ENCODE assay signal across 1 cellular context in the genomic region with DNA sequence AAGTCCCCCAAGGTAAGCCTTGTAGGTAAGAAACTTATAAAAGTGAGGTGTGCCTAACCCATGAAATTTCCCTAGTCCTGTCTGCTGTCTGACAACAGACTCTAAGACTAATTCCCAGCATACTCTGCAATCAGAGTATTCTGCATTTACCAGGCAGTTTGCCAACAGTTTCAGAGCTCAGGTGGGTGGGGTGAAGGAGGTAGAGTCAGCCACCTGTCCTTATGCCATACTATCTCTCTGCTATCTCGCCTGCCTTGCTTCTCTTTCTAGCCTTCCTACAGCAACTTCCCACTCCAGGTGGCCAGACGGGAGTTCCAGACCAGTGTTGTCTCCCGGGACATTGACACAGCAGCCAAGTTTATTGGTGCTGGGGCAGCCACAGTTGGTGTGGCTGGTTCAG.
TF ChIP-seq lines count a peak whose summit lies in the region.

No MANE protein-coding gene starts in this region.

TF ChIP-seq in HepG2, 621 proteins besides CTCF, POLR2A, EP300 and RAD21:
- TF ChIP-seq WIZ (CRISPR knock-in tag; IDR thresholded peaks at IDR 0.05) (no peak), ZNF24 (IDR thresholded peaks at IDR 0.05) (no peak), ZNF33A (CRISPR knock-in tag; IDR thresholded peaks at IDR 0.05; ENCODE audit: borderline replicate concordance) (no peak), NFYB (CRISPR knock-in tag; IDR thresholded peaks at IDR 0.05) (no peak), CREM (IDR thresholded peaks at IDR 0.05) (no peak), CREM (CRISPR knock-in tag; IDR thresholded peaks at IDR 0.05) (no peak), HOXA5 (CRISPR knock-in tag; IDR thresholded peaks at IDR 0.05) (no peak), ARID2 (CRISPR knock-in tag; IDR thresholded peaks at IDR 0.05; ENCODE audit: borderline replicate concordance) (no peak), MAFK (conservative IDR thresholded peaks at IDR 0.05 in 1 of 2, IDR thresholded peaks at IDR 0.05 in 1 of 2; ENCODE audit: low read length in 2 of 2) (no peak), MIER3 (CRISPR knock-in tag; IDR thresholded peaks at IDR 0.05; ENCODE audit: borderline replicate concordance) (no peak), ZNF878 (CRISPR knock-in tag; IDR thresholded peaks at IDR 0.05) (no peak), U2AF1 (optimal IDR thresholded peaks at IDR 0.05; ENCODE audit: low read depth, low read length) (no peak), HOXA7 (CRISPR knock-in tag; IDR thresholded peaks at IDR 0.05) (no peak)
- TF ChIP-seq, protein P1, sequence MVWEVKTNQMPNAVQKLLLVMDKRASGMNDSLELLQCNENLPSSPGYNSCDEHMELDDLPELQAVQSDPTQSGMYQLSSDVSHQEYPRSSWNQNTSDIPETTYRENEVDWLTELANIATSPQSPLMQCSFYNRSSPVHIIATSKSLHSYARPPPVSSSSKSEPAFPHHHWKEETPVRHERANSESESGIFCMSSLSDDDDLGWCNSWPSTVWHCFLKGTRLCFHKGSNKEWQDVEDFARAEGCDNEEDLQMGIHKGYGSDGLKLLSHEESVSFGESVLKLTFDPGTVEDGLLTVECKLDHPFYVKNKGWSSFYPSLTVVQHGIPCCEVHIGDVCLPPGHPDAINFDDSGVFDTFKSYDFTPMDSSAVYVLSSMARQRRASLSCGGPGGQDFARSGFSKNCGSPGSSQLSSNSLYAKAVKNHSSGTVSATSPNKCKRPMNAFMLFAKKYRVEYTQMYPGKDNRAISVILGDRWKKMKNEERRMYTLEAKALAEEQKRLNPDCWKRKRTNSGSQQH (CRISPR knock-in tag; IDR thresholded peaks at IDR 0.05; ENCODE audit: low read depth), result no peak
- TF ChIP-seq, protein P2, sequence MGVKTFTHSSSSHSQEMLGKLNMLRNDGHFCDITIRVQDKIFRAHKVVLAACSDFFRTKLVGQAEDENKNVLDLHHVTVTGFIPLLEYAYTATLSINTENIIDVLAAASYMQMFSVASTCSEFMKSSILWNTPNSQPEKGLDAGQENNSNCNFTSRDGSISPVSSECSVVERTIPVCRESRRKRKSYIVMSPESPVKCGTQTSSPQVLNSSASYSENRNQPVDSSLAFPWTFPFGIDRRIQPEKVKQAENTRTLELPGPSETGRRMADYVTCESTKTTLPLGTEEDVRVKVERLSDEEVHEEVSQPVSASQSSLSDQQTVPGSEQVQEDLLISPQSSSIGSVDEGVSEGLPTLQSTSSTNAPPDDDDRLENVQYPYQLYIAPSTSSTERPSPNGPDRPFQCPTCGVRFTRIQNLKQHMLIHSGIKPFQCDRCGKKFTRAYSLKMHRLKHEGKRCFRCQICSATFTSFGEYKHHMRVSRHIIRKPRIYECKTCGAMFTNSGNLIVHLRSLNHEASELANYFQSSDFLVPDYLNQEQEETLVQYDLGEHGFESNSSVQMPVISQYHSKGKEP (CRISPR knock-in tag; IDR thresholded peaks at IDR 0.05), result no peak
